ENCODE assay signal across 10 cellular contexts in genomic region chr3:52218953-52219650, GRCh38. TPM values are rescaled to one million over a fixed set of nuclear protein-coding genes. Genes with fewer than 3 reads are reported as not detected.
A peak's percentile ranks its signal among the peaks of the same experiment; 100 is the strongest.
DNase-seq lines count a peak whose midpoint lies in the region; ATAC-seq and TF ChIP-seq lines count a peak whose summit lies in the region.
"Had no signal": no experiment of that assay in that cellular context is flagged by ENCODE, and none has a peak within 500 bp of the region (broad histone marks: within the 10 kb centered on the region; RNA-seq: fewer than 3 reads in every experiment).

No MANE protein-coding gene starts in this region.

- H3K9ac ChIP-seq in MM.1S (ENCODE audit: low read length) = no peak overlapping the region

- H3K27ac ChIP-seq in Peyer's patch (peak overlapping the region; percentile 68 to 91 (median 76)), esophagus (ENCODE audit: low read depth in 2 of 2, low read length in 1 of 2) (peak overlapping the region; percentile 67 to 86), prostate gland (peak overlapping the region; percentile 72 to 74), MM.1S (ENCODE audit: low read length) (no peak overlapping the region)

- no peaks in the 10 kb centered on the region for H3F3A ChIP-seq in MM.1S (ENCODE audit: insufficient read depth, low read length)

- ATAC-seq in GM21423 (IDR thresholded peaks at IDR 0.05; ENCODE audit: unreplicated experiment) (no peak), HG03460 (IDR thresholded peaks at IDR 0.05; ENCODE audit: unreplicated experiment) (no peak), HG02588 (IDR thresholded peaks at IDR 0.05; ENCODE audit: unreplicated experiment) (no peak)

- peaks cover 12 to 46% (median 35%) of the 10 kb centered on the region in 4 donors for H3K4me1 ChIP-seq in Peyer's patch
- H3K4me1 ChIP-seq in esophagus (ENCODE audit: control insufficient read depth in 2 of 2, insufficient read depth in 2 of 2, low read length in 1 of 2) = peaks cover 7 to 17% of the 10 kb centered on the region in 2 donors
- peaks cover 29% of the 10 kb centered on the region for H3K4me1 ChIP-seq in prostate gland (replicated peaks)
- peaks cover 8% of the 10 kb centered on the region; the same call in 1 of the 2 replicates for H3K4me1 ChIP-seq in MM.1S (ENCODE audit: low read length)

- TF ChIP-seq POLR2A in Peyer's patch (IDR thresholded peaks at IDR 0.05) (no peak), prostate gland (IDR thresholded peaks at IDR 0.05) (no peak)

- no peaks in the 10 kb centered on the region for H4K20me1 ChIP-seq in MM.1S (ENCODE audit: insufficient read depth, low read length)

- H2AFZ ChIP-seq in MM.1S (ENCODE audit: low read length) = no peak overlapping the region

- H3K79me2 ChIP-seq in MM.1S (ENCODE audit: low read length) = no peaks in the 10 kb centered on the region

- no peaks in the 10 kb centered on the region for H3K27me3 ChIP-seq in Peyer's patch
- H3K27me3 ChIP-seq in esophagus (ENCODE audit: control insufficient read depth in 1 of 2, insufficient read depth in 2 of 2, low read length in 2 of 2) = no peaks in the 10 kb centered on the region
- no peaks in the 10 kb centered on the region for H3K27me3 ChIP-seq in prostate gland (replicated peaks; ENCODE audit: insufficient read depth)
- no peaks in the 10 kb centered on the region for H3K27me3 ChIP-seq in MM.1S (replicated peaks; ENCODE audit: insufficient read depth, low read length)

- H3K36me3 ChIP-seq in Peyer's patch (peaks cover 0 to 18% (median 3%) of the 10 kb centered on the region in 3 donors), esophagus (ENCODE audit: control insufficient read depth in 2 of 2, insufficient read depth in 2 of 2, low read length in 1 of 2) (peaks cover 0 to 12% of the 10 kb centered on the region in 2 donors), prostate gland (peaks cover 0 to 5% of the 10 kb centered on the region in 2 donors), MM.1S (replicated peaks; ENCODE audit: insufficient read depth, low read length) (no peaks in the 10 kb centered on the region)

- H3K9me2 ChIP-seq in MM.1S (replicated peaks; ENCODE audit: insufficient read depth, low read length) = no peaks in the 10 kb centered on the region

- no peak overlapping the region for H3K4me3 ChIP-seq in Peyer's patch
- no peak overlapping the region for H3K4me3 ChIP-seq in esophagus (ENCODE audit: low read depth in 1 of 2, low read length in 2 of 2)
- no peak overlapping the region for H3K4me3 ChIP-seq in prostate gland
- H3K4me3 ChIP-seq in MM.1S (ENCODE audit: low read length) = no peak overlapping the region

- 57 to 63% methylated on average over 6 of the region's 6 CpGs for WGBS in esophagus, 2 donors
- WGBS in prostate gland = 28% methylated on average over 6 of the region's 6 CpGs

- H3K9me3 ChIP-seq in Peyer's patch (no peaks in the 10 kb centered on the region), esophagus (ENCODE audit: control insufficient read depth in 2 of 2, insufficient read depth in 1 of 2, low read depth in 1 of 2, low read length in 1 of 2) (no peaks in the 10 kb centered on the region), prostate gland (no peaks in the 10 kb centered on the region), MM.1S (replicated peaks; ENCODE audit: insufficient read depth, low read length) (no peaks in the 10 kb centered on the region)

- TF ChIP-seq CTCF in Peyer's patch (IDR thresholded peaks at IDR 0.05) = no peak
- TF ChIP-seq CTCF in prostate gland (IDR thresholded peaks at IDR 0.05) = peak in 1 of 4 experiments; percentile 10
- no peak for TF ChIP-seq CTCF in MM.1S (IDR thresholded peaks at IDR 0.05; ENCODE audit: low read length)

- peak; percentile 80 for DNase-seq in ELF-1 (ENCODE audit: low read depth, low spot score)
- no peak for DNase-seq in Peyer's patch
- DNase-seq in prostate gland (ENCODE audit: low spot score) = peak; percentile 67
- no peak for DNase-seq in MM.1S
- DNase-seq: stimulated activated CD4-positive, alpha-beta T cell treated with anti-CD3 and anti-CD28 coated beads, Interleukin-4, amount 100 ng/mL, for 24 hours had no signal

- H3K4me2 ChIP-seq in MM.1S (ENCODE audit: low read depth, low read length) = no peak overlapping the region

- intact Hi-C loops in prostate gland (cut with DNase I) = no loop called here

RNA-seq across cellular contexts. Expression of gene TLR9, which starts 6.3 kb away (rescaled TPM):
- total RNA-seq in Peyer's patch = 1 to 10 TPM in 1 of 4 donors, under 1 TPM in 1, not detected in 2; 0.27 to 1.7 TPM
- under 1 TPM; 0.10 to 0.14 TPM for polyA plus RNA-seq in esophagus
- total RNA-seq in prostate gland = under 1 TPM in 1 of 2 donors, not detected in 1; 0.17 TPM
- total RNA-seq: Daoy had no signal

RNA-seq across cellular contexts. Expression of gene TWF2, which starts 19.9 kb away (rescaled TPM):
- total RNA-seq in Peyer's patch = 10 to 100 TPM; 46.2 to 68.8 (median 59.3) TPM
- polyA plus RNA-seq in esophagus = 10 to 100 TPM; 22.0 to 40.3 TPM
- total RNA-seq in prostate gland = 10 to 100 TPM; 60.9 to 65.5 TPM

RNA-seq across cellular contexts. Expression of gene ALAS1, which starts 21.1 kb away (rescaled TPM):
- 10 to 100 TPM; 73.3 to 92.8 (median 89.8) TPM for total RNA-seq in Peyer's patch
- 10 to 100 TPM; 17.2 to 36.4 TPM for polyA plus RNA-seq in esophagus
- 10 to 100 TPM; 39.8 to 58.8 TPM for total RNA-seq in prostate gland

RNA-seq across cellular contexts. Expression of gene PPM1M, which starts 26.5 kb away (rescaled TPM):
- total RNA-seq in Peyer's patch (10 to 100 TPM in 1 of 4 donors, 1 to 10 TPM in 3; 4.0 to 32.2 (median 6.7) TPM), prostate gland (10 to 100 TPM; 22.4 to 33.2 TPM)
- 10 to 100 TPM; 10.1 to 15.6 TPM for polyA plus RNA-seq in esophagus

RNA-seq across cellular contexts. Expression of gene WDR82, which starts 59.3 kb away (rescaled TPM):
- total RNA-seq in Peyer's patch = 10 to 100 TPM; 29.7 to 44.0 (median 38.3) TPM
- 10 to 100 TPM; 19.9 to 33.6 TPM for polyA plus RNA-seq in esophagus
- 10 to 100 TPM; 52.4 to 86.9 TPM for total RNA-seq in prostate gland

Comparison
In these comparisons a context has a peak if more than half of its experiments do, and no peak if none do; other contexts are left out.
1. DNase-seq: peak in ELF-1 (single experiment) and prostate gland (single experiment); none in Peyer's patch (0 of 3) and MM.1S (single experiment).